Comparison of ENCODE assay signal across 27 cellular contexts in genomic region chr2:236505071-236505470, GRCh38.
"Had no signal": no experiment of that assay in that cellular context is flagged by ENCODE, and none has a peak within 500 bp of the region (broad histone marks: within the 10 kb centered on the region; RNA-seq: fewer than 3 reads in every experiment).

No MANE protein-coding gene starts in this region.

- ATAC-seq: natural killer cell; pancreas; right cardiac atrium; sciatic nerve; stimulated activated naive B cell treated with anti-CD40 and anti-IgM and Interleukin-4, amounts not matched to agents 10 μg/mL and 1 μg/mL and 100 μg/mL, for 72 hours; stimulated activated naive CD8-positive, alpha-beta T cell treated with anti-CD3 and anti-CD28 coated beads, Interleukin-15, Interleukin-2, amounts not matched to agents 100 U/mL and 50 U/mL, for 24 hours; upper lobe of right lung had no signal

- H3K36me3 Mint-ChIP-seq: naive B cell, natural killer cell, neural progenitor cell had no signal

- H3K9me3 Mint-ChIP-seq: mesothelial cell of epicardium; naive B cell; natural killer cell; nephron progenitor cell; stimulated activated naive B cell treated with anti-CD40 and anti-IgM and Interleukin-4, amounts not matched to agents 10 μg/mL and 1 μg/mL and 100 μg/mL, for 72 hours had no signal

- H3K4me1 ChIP-seq: neural progenitor cell, pancreas, prostate gland, testis, transverse colon, upper lobe of right lung had no signal

- H3K27ac ChIP-seq: left ventricle myocardium inferior, neural progenitor cell, pancreas, prostate gland, skin epidermis, stomach, testis, transverse colon, upper lobe of right lung had no signal

- H3K27me3 ChIP-seq: pancreas, testis, thyroid gland had no signal

- H3K27ac Mint-ChIP-seq: mesothelial cell of epicardium; naive B cell; natural killer cell; nephron progenitor cell; neural progenitor cell; stimulated activated naive B cell treated with anti-CD40 and anti-IgM and Interleukin-4, amounts not matched to agents 10 μg/mL and 1 μg/mL and 100 μg/mL, for 72 hours had no signal

- H3K9ac ChIP-seq: neural progenitor cell had no signal

- H3K9me3 ChIP-seq: left ventricle myocardium inferior, pancreas, prostate gland, stomach, testis, thyroid gland, transverse colon, upper lobe of right lung had no signal

- H3K36me3 ChIP-seq: left ventricle myocardium inferior, neural progenitor cell, pancreas, prostate gland, stomach, thyroid gland, transverse colon, upper lobe of right lung had no signal

- H3K4me2 ChIP-seq: neural progenitor cell had no signal

- H3K4me3 ChIP-seq: left ventricle myocardium inferior, lung, neural progenitor cell, pancreas, prostate gland, skin epidermis, stomach, testis, thyroid gland, transverse colon, upper lobe of right lung had no signal

- H3K4me3 Mint-ChIP-seq: mesothelial cell of epicardium; naive B cell; natural killer cell; nephron progenitor cell; neural progenitor cell; stimulated activated naive B cell treated with anti-CD40 and anti-IgM and Interleukin-4, amounts not matched to agents 10 μg/mL and 1 μg/mL and 100 μg/mL, for 72 hours had no signal

- H2AFZ ChIP-seq: neural progenitor cell had no signal

- DNase-seq: islet precursor cell; left ventricle myocardium inferior; mesendoderm; naive B cell; natural killer cell; nephron progenitor cell; pancreas; posterior cingulate gyrus; retina; right cardiac atrium; stimulated activated CD4-positive, alpha-beta T cell treated with anti-CD3 and anti-CD28 coated beads, Interleukin-12 subunit alpha, Interleukin-12 subunit beta, amount 100 ng/mL, for 4 hours; stimulated activated CD4-positive, alpha-beta T cell treated with anti-CD3 and anti-CD28 coated beads, Interleukin-15, amount 100 ng/mL, for 24 hours; stimulated activated CD4-positive, alpha-beta T cell treated with anti-CD3 and anti-CD28 coated beads, Interleukin-2, amount 100 ng/mL, for 24 hours; stimulated activated CD4-positive, alpha-beta T cell treated with anti-CD3 and anti-CD28 coated beads, Interleukin-4, amount 100 ng/mL, for 1 hour; stimulated activated naive B cell treated with anti-CD40 and anti-IgM and Interleukin-4, amounts not matched to agents 10 μg/mL and 1 μg/mL and 100 μg/mL, for 72 hours; stimulated activated naive CD8-positive, alpha-beta T cell treated with anti-CD3 and anti-CD28 coated beads, Interleukin-15, Interleukin-2, amounts not matched to agents 100 U/mL and 50 U/mL, for 24 hours; stomach; testis; thyroid gland; transverse colon; upper lobe of right lung had no signal
